Comparison of ENCODE assay signal across 2 cellular contexts in the genomic region with DNA sequence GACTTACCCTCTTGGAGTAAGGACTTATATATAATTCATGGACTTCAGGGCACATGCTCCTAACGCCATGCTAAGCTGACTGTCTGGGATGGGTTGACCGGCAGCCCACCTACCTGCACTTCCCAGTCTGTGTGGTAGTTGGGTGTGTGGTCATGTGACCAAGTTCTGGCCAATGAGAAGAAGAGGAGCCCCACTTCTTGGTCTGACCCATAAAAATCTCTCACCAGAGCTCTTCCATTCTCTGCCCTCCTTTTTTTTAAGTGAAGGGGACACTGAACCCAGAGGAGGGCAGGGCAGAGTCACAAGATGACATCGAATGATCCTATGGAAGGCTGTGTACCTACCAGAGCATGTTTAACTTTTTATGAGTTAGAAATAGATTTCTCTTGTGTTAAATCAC.
TF ChIP-seq lines count a peak whose summit lies in the region.

No MANE protein-coding gene starts in this region.

TF ChIP-seq in IMR-90, 13 proteins besides CTCF, POLR2A, EP300 and RAD21:
- TF ChIP-seq RFX5 (IDR thresholded peaks at IDR 0.05; ENCODE audit: low read depth, low read length): no peak
- no peak for TF ChIP-seq NFE2L2 (IDR thresholded peaks at IDR 0.05; ENCODE audit: low read depth, low read length)
- peak; percentile 55; the same call in 1 of the 2 replicates for TF ChIP-seq USF2 (IDR thresholded peaks at IDR 0.05; ENCODE audit: low read depth, low read length)

TF ChIP-seq in K562, 482 proteins besides CTCF, POLR2A, EP300 and RAD21:
- TF ChIP-seq USF2 (CRISPR knock-in tag; IDR thresholded peaks at IDR 0.05) (peak; percentile 46; the same call in 1 of the 2 replicates), NCOA2 (IDR thresholded peaks at IDR 0.05; ENCODE audit: partially characterized antibody in 2 of 2) (no peak), CBFB (CRISPR knock-in tag; IDR thresholded peaks at IDR 0.05) (no peak), KLF6 (CRISPR knock-in tag; IDR thresholded peaks at IDR 0.05; ENCODE audit: borderline replicate concordance) (no peak), ETV5 (CRISPR knock-in tag; IDR thresholded peaks at IDR 0.05; ENCODE audit: low read depth) (no peak), ZNF316 (IDR thresholded peaks at IDR 0.05) (no peak), NCOR1 (IDR thresholded peaks at IDR 0.05) (no peak)
- TF ChIP-seq, protein P1, sequence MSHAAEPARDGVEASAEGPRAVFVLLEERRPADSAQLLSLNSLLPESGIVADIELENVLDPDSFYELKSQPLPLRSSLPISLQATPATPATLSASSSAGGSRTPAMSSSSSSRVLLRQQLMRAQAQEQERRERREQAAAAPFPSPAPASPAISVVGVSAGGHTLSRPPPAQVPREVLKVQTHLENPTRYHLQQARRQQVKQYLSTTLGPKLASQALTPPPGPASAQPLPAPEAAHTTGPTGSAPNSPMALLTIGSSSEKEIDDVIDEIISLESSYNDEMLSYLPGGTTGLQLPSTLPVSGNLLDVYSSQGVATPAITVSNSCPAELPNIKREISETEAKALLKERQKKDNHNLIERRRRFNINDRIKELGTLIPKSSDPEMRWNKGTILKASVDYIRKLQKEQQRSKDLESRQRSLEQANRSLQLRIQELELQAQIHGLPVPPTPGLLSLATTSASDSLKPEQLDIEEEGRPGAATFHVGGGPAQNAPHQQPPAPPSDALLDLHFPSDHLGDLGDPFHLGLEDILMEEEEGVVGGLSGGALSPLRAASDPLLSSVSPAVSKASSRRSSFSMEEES (CRISPR knock-in tag; IDR thresholded peaks at IDR 0.05): peak; percentile 74
